19 cellular contexts compared by ENCODE assay signal in the genomic region with DNA sequence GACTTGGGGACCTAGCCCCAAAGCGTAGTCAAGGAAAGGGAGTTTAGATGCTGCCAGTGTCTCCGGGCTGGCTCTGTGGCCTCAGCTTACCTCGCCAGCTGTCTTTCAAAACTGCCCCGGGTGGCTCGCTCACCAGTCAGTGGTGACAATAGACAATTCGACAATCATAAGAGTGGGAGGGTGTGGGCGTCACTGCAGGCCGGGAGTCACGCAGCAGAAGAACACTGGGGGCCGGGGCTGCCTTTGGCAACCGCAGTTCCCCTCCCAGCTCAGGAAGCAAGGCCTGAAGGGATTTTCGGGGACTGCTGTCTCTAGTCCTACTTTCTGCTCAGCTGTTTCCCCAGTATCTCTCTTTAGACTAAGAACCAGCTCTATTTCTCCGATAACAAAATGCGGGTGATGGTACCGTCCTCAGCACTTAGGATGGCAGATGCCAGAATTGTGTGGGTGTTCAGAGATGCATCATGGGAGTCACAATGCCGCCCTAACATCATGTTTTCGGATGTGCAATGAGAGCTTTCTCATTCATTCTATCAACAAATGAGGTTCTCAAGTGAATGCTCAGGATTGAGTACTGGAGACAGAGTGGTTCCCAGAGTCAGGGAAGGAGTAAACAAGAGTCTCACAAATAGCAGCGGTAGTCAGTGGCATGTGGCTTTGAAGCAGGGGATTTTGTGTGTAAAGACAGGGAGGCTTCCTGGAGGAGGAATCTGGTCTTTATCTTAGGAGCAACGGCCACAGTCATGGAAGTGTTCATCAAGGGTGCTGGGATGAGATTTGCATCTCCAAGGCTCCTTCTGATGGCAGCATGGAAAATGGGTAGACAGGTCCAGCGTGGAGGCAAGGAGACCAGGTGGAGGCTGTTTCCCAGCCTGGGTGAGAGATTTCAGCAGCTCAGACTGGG.
DNase-seq lines count a peak whose midpoint lies in the region; ATAC-seq, FAIRE-seq and TF ChIP-seq lines count a peak whose summit lies in the region.
"Had no signal": no experiment of that assay in that cellular context is flagged by ENCODE, and none has a peak within 500 bp of the region (broad histone marks: within the 10 kb centered on the region; RNA-seq: fewer than 3 reads in every experiment).

No MANE protein-coding gene starts in this region.

- no peak overlapping the region for H4K8ac ChIP-seq in neuronal stem cell (ENCODE audit: low read depth, low read length)

- no peak overlapping the region for H2BK120ac ChIP-seq in neuronal stem cell (ENCODE audit: low read depth, low read length)

- no peak overlapping the region for H4K91ac ChIP-seq in neuronal stem cell (ENCODE audit: low read depth, low read length, poor library complexity)

- no peaks in the 10 kb centered on the region for H3K9me1 ChIP-seq in K562 (ENCODE audit: control insufficient read depth, insufficient read depth, low read length)

- peaks cover 51 to 69% of the 10 kb centered on the region in 2 experiments for H3K27me3 ChIP-seq in K562 (ENCODE audit: control insufficient read depth in 2 of 2, insufficient read depth in 2 of 2, low read length in 2 of 2)
- H3K27me3 ChIP-seq in neuronal stem cell (ENCODE audit: control insufficient read depth in 3 of 3, insufficient read depth in 3 of 3, low read depth in 1 of 3, low read length in 3 of 3) = peaks cover 0 to 52% (median 2%) of the 10 kb centered on the region in 3 experiments
- H3K27me3 ChIP-seq in uterus = no peaks in the 10 kb centered on the region
- H3K27me3 ChIP-seq: MG63 had no signal

- POLR2A ChIA-PET in K562 (lab: Yijun Ruan, JAX) = interaction anchor here (0.6 to 1.0 kb wide), 5 partner anchors 13 to 533 kb away, joined by 3 to 6 read pairs (median 3); no protein-coding TSS in a partner anchor

- H2AFZ ChIP-seq in K562 (ENCODE audit: low read depth, low read length) = no peak overlapping the region
- H2AFZ ChIP-seq in neuronal stem cell (ENCODE audit: low read length) = no peak overlapping the region
- H2AFZ ChIP-seq: GM23248 had no signal

- H3K36me3 ChIP-seq in K562 (ENCODE audit: control insufficient read depth, insufficient read depth, low read length) (no peaks in the 10 kb centered on the region), neuronal stem cell (replicated peaks in 1 of 2; ENCODE audit: control insufficient read depth in 2 of 2, insufficient read depth in 2 of 2, low read length in 2 of 2) (no peaks in the 10 kb centered on the region), uterus (no peaks in the 10 kb centered on the region)
- H3K36me3 ChIP-seq: MG63 had no signal

- no TSS peak for BruUV-seq in K562 (replicated peaks; lab: Mats Ljungman, UMichigan)

- peak overlapping the region; percentile 34 for H3K23ac ChIP-seq in neuronal stem cell (ENCODE audit: low read depth, low read length, poor library complexity)

- no peak for TF ChIP-seq CTCF in K562 (IDR thresholded peaks at IDR 0.05 in 2 of 3, conservative IDR thresholded peaks at IDR 0.05 in 1 of 3; ENCODE audit: insufficient read depth in 2 of 3, low read depth in 1 of 3, low read length in 3 of 3)
- TF ChIP-seq CTCF in uterus (IDR thresholded peaks at IDR 0.05) = no peak
- no peak for TF ChIP-seq CTCF in lower leg skin (IDR thresholded peaks at IDR 0.05)

- ATAC-seq in Right ventricle myocardium superior (ENCODE audit: poor library complexity) (no peak), K562 (no peak), HG03565 (IDR thresholded peaks at IDR 0.05; ENCODE audit: unreplicated experiment) (no peak)
- ATAC-seq: GM12878 had no signal

- no peak overlapping the region for H2BK15ac ChIP-seq in neuronal stem cell (ENCODE audit: low read length)

- no peaks in the 10 kb centered on the region for H3K79me2 ChIP-seq in K562 (ENCODE audit: control insufficient read depth, insufficient read depth, low read length)

- no peak for TF ChIP-seq EP300 in K562 (IDR thresholded peaks at IDR 0.05; ENCODE audit: low read length)

- no peak overlapping the region for H2BK5ac ChIP-seq in neuronal stem cell (ENCODE audit: low read length)

- no peak for TF ChIP-seq POLR2A in K562 (conservative IDR thresholded peaks at IDR 0.05)
- no peak for TF ChIP-seq POLR2A in uterus (IDR thresholded peaks at IDR 0.05)
- no peak for TF ChIP-seq POLR2A in lower leg skin (IDR thresholded peaks at IDR 0.05)

- H3K79me1 ChIP-seq in neuronal stem cell (ENCODE audit: low read depth, low read length) = no peaks in the 10 kb centered on the region

- H3K9ac ChIP-seq in K562 (ENCODE audit: insufficient read depth in 1 of 2, low read depth in 2 of 2, low read length in 2 of 2) (no peak overlapping the region; a peak in 1 of 4 replicates), neuronal stem cell (ENCODE audit: low read depth, low read length, poor library complexity) (no peak overlapping the region)
- H3K9ac ChIP-seq: GM23248 had no signal

- no peak overlapping the region for H2BK12ac ChIP-seq in neuronal stem cell (ENCODE audit: low read length)

- H3K9me3 ChIP-seq in K562 (replicated peaks; ENCODE audit: control insufficient read depth, insufficient read depth, low read depth, low read length) (no peaks in the 10 kb centered on the region), neuronal stem cell (replicated peaks in 1 of 2; ENCODE audit: control insufficient read depth in 2 of 2, insufficient read depth in 1 of 2, low read depth in 1 of 2, low read length in 2 of 2) (no peaks in the 10 kb centered on the region), uterus (no peaks in the 10 kb centered on the region)
- H3K9me3 ChIP-seq: MG63 had no signal

- FAIRE-seq in K562 (lab: Jason Lieb, UNC) = no peak
- FAIRE-seq: GM12878 had no signal

- intact Hi-C loops in Right ventricle myocardium superior (cut with DNase I) = no loop called here
- intact Hi-C loops in cardiac septum (cut with DNase I) = no loop called here
- intact Hi-C loops in K562 (cut with micrococcal nuclease) = no loop called here
- intact Hi-C loops in uterus (cut with DNase I; ENCODE audit: low total_unique reads) = no loop called here
- intact Hi-C loops in lower leg skin (cut with DNase I; ENCODE audit: low total_unique reads) = no loop called here

- no peak overlapping the region for H3K14ac ChIP-seq in neuronal stem cell (ENCODE audit: low read length)

- peaks cover under 1 to 9% of the 10 kb centered on the region in 2 experiments; a peak in 4 of 5 replicates for H3K4me1 ChIP-seq in K562 (replicated peaks in 1 of 2; ENCODE audit: control insufficient read depth in 2 of 2, insufficient read depth in 2 of 2, low read length in 2 of 2)
- H3K4me1 ChIP-seq in neuronal stem cell (ENCODE audit: control insufficient read depth in 2 of 2, insufficient read depth in 1 of 2, low read depth in 1 of 2, low read length in 2 of 2) = peaks cover 4 to 12% of the 10 kb centered on the region in 2 donors
- no peaks in the 10 kb centered on the region for H3K4me1 ChIP-seq in uterus

- peak overlapping the region; percentile 40 for H3K18ac ChIP-seq in neuronal stem cell (ENCODE audit: low read length)

- in situ Hi-C loops in K562 (cut with MboI) = no loop called here

- H3K4me2 ChIP-seq in K562 (ENCODE audit: insufficient read depth, low read length) = no peak overlapping the region
- no peak overlapping the region for H3K4me2 ChIP-seq in neuronal stem cell (ENCODE audit: insufficient read depth, low read length, poor library complexity, severe bottlenecking)

- peaks cover 4% of the 10 kb centered on the region; the same call in 1 of the 2 replicates for H4K20me1 ChIP-seq in K562 (replicated peaks; ENCODE audit: control insufficient read depth, insufficient read depth, low read length)

- 6% methylated on average over 20 of the region's 20 CpGs for WGBS in K562 (ENCODE audit: insufficient coverage, low coverage, missing lambda C conversion rate)
- WGBS in neuronal stem cell (ENCODE audit: extremely low coverage in 2 of 2, insufficient read length in 2 of 2, insufficient replicate concordance in 1 of 2), 2 donors = no CpG with 5 or more reads among the region's 20 CpGs
- 79 to 86% methylated on average over 20 of the region's 20 CpGs for WGBS in lower leg skin, 2 donors

- H3K27ac ChIP-seq in K562 (ENCODE audit: extremely low read depth, low read depth, low read length) (no peak overlapping the region), neuronal stem cell (replicated peaks; ENCODE audit: low read length) (no peak overlapping the region), uterus (peak overlapping the region; percentile 75 to 77)
- H3K27ac ChIP-seq: GM23248 had no signal

- DNase-seq in Right ventricle myocardium superior = peak; percentile 39
- DNase-seq in cardiac septum (ENCODE audit: low spot score) = no peak
- DNase-seq in K562 (ENCODE audit: extremely low read depth in 1 of 4, low spot score in 3 of 4) = no peak
- DNase-seq in neuronal stem cell (ENCODE audit: low spot score) = no peak
- DNase-seq in uterus = no peak
- DNase-seq in GM19238 (ENCODE audit: insufficient read length, low spot score) = no peak
- DNase-seq in lower leg skin (ENCODE audit: low spot score in 2 of 2) = no peak
- DNase-seq: 8988T, GDM1, HCEC 1CT, Karpas-422, MG63, NCI-H1092, NCI-H146, NCI-H2107, NCI-H2227 treated with DMSO at 0.1 percent for 48 hours had no signal

- H3K4ac ChIP-seq in neuronal stem cell (ENCODE audit: low read length) = no peak overlapping the region

- CTCF ChIA-PET in K562 (lab: Yijun Ruan, JAX; ENCODE audit: low intra/inter-chr PET ratio) = no interaction called here

- no peak for TF ChIP-seq RAD21 in K562 (CRISPR knock-in tag; conservative IDR thresholded peaks at IDR 0.05 in 1 of 2, IDR thresholded peaks at IDR 0.05 in 1 of 2)

- H2AK5ac ChIP-seq in neuronal stem cell (ENCODE audit: low read depth, low read length) = no peak overlapping the region

- H3K4me3 ChIP-seq in K562 (no peak overlapping the region), neuronal stem cell (ENCODE audit: low read length in 2 of 2) (no peak overlapping the region), uterus (no peak overlapping the region), lower leg skin (ENCODE audit: low read depth, poor library complexity, severe bottlenecking) (no peak overlapping the region)
- H3K4me3 ChIP-seq: GM12878, GM23248, MG63 had no signal

TF ChIP-seq in K562, 482 proteins besides CTCF, POLR2A, EP300 and RAD21:
- TF ChIP-seq ZSCAN29 (IDR thresholded peaks at IDR 0.05) = no peak
- TF ChIP-seq EGR1 (conservative IDR thresholded peaks at IDR 0.05) = 0 out of 2 replicates have a peak, but pooled peaks have one; percentile 37
- TF ChIP-seq ZFP36 (IDR thresholded peaks at IDR 0.05; ENCODE audit: low read depth, low read length, partially characterized antibody) = peak; percentile 92
- no peak for TF ChIP-seq ETV6 (IDR thresholded peaks at IDR 0.05; ENCODE audit: borderline replicate concordance in 1 of 2, low read depth in 2 of 2, low read length in 1 of 2)
- TF ChIP-seq ETV6 (CRISPR knock-in tag; IDR thresholded peaks at IDR 0.05; ENCODE audit: borderline replicate concordance) = no peak

Comparison
In these comparisons a context has a peak if more than half of its experiments do, and no peak if none do; other contexts are left out.
1. H3K27ac ChIP-seq: peak in uterus (2 of 2); none in K562 (single experiment) and neuronal stem cell (single experiment).